In the genomic region with DNA sequence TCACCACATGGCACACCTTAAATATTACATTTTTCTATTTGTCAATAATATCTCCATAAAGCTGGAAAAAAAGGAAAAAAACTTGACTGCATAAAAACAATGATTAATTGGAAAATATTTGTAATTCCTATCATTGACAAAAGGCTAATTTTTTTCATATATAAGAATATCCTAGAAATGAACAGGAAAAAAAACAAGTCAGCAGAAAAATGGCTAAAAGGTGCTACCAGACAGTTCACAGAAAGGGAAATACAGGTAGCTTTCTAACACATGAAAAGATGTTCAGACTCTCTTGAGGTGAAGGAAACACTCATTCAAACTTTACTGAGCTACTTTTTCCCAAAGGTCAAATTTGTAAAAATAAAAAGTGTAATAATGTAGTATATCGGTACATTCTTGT, we compare ENCODE assay signal across 8 cellular contexts.
"Had no signal": no experiment of that assay in that cellular context is flagged by ENCODE, and none has a peak within 500 bp of the region (broad histone marks: within the 10 kb centered on the region; RNA-seq: fewer than 3 reads in every experiment).

No MANE protein-coding gene starts in this region.

- ATAC-seq: GM12878 had no signal

- DNase-seq: GDM1, GF-D8 had no signal

- FAIRE-seq: G401.6, GM12878, GM12891, GM12892, GM18507, GM19239 had no signal

- H3K4me3 ChIP-seq: GM12878 had no signal
